Comparison of ENCODE assay signal across 8 cellular contexts in genomic region chr9:123637940-123638634, GRCh38.
DNase-seq lines count a peak whose midpoint lies in the region; ATAC-seq, FAIRE-seq and TF ChIP-seq lines count a peak whose summit lies in the region.

No MANE protein-coding gene starts in this region.

- no peak for FAIRE-seq in pancreas (lab: Jason Lieb, UNC)

- H4K20me1 ChIP-seq in KMS-11 (ENCODE audit: insufficient read depth): no peaks in the 10 kb centered on the region

- peak overlapping the region; percentile 96 for H3K4me2 ChIP-seq in KMS-11

- H3K4me3 ChIP-seq in KMS-11 (IDR thresholded peaks at IDR 0.05; ENCODE audit: insufficient read depth, low read depth, low read length) (no peak overlapping the region), adipocyte (ENCODE audit: low read length) (peak overlapping the region; percentile 60), pancreas (no peak overlapping the region)

- H2AFZ ChIP-seq in KMS-11 (ENCODE audit: low read depth): peak overlapping the region; percentile 65; the same call in 1 of the 2 replicates

- no peaks in the 10 kb centered on the region for H3K9me3 ChIP-seq in adipocyte (ENCODE audit: control insufficient read depth, low read length)
- no peaks in the 10 kb centered on the region for H3K9me3 ChIP-seq in pancreas

- no peak for TF ChIP-seq CTCF in KMS-11 (conservative IDR thresholded peaks at IDR 0.05; ENCODE audit: low read depth, low read length)
- TF ChIP-seq CTCF in pancreas (IDR thresholded peaks at IDR 0.05): no peak

- DNase-seq in adipocyte (ENCODE audit: low read depth) (no peak), pancreas (no peak), 8988T (no peak), mesenteric fat pad (ENCODE audit: low spot score) (no peak), mucosa of gallbladder (ENCODE audit: low spot score) (no peak), occipital lobe (lab: John Stamatoyannopoulos, UW) (no peak)

- WGBS in pancreas, 2 donors: 62 to 65% methylated on average over 10 of the region's 10 CpGs

- H3K36me3 ChIP-seq in KMS-11 (ENCODE audit: insufficient read depth): no peaks in the 10 kb centered on the region
- no peaks in the 10 kb centered on the region for H3K36me3 ChIP-seq in adipocyte (ENCODE audit: control insufficient read depth, insufficient read depth, low read length, severe bottlenecking)
- no peaks in the 10 kb centered on the region for H3K36me3 ChIP-seq in pancreas

- peak overlapping the region; percentile 49; the same call in 1 of the 2 replicates for H3K9ac ChIP-seq in KMS-11
- no peak overlapping the region for H3K9ac ChIP-seq in adipocyte (ENCODE audit: low read length)

- H3K27ac ChIP-seq in KMS-11 (peak overlapping the region; percentile 64), pancreas (no peak overlapping the region)

- no peaks in the 10 kb centered on the region for H3K27me3 ChIP-seq in KMS-11 (ENCODE audit: insufficient read depth, low read depth)
- H3K27me3 ChIP-seq in adipocyte (replicated peaks; ENCODE audit: control insufficient read depth, insufficient read depth, low read length): no peaks in the 10 kb centered on the region
- H3K27me3 ChIP-seq in pancreas: peaks cover 0 to 6% (median 0%) of the 10 kb centered on the region in 4 donors

- intact Hi-C loops in pancreas (cut with DNase I): no loop called here

- ATAC-seq in GM18511 (IDR thresholded peaks at IDR 0.05; ENCODE audit: unreplicated experiment) (peak; percentile 60), pancreas (peak in 3 of 4 donors; percentile 35 to 40 (median 39))

- no peaks in the 10 kb centered on the region for H3K79me2 ChIP-seq in KMS-11 (ENCODE audit: insufficient read depth, low read depth)

- H3K4me1 ChIP-seq in KMS-11 (ENCODE audit: low read depth, poor library complexity, severe bottlenecking): peaks cover 33% of the 10 kb centered on the region
- H3K4me1 ChIP-seq in adipocyte (ENCODE audit: control insufficient read depth, insufficient read depth, low read length): no peaks in the 10 kb centered on the region
- H3K4me1 ChIP-seq in pancreas: no peaks in the 10 kb centered on the region
